8 cellular contexts compared by ENCODE assay signal in genomic region chr2:112691761-112692370, GRCh38. TPM values are rescaled to one million over a fixed set of nuclear protein-coding genes. Genes with fewer than 3 reads are reported as not detected.
DNase-seq lines count a peak whose midpoint lies in the region; ATAC-seq and TF ChIP-seq lines count a peak whose summit lies in the region.
"Had no signal": no experiment of that assay in that cellular context is flagged by ENCODE, and none has a peak within 500 bp of the region (broad histone marks: within the 10 kb centered on the region; RNA-seq: fewer than 3 reads in every experiment).

No MANE protein-coding gene starts in this region.

- CTCF ChIA-PET in Caco-2 (lab: Charles Lee), result interaction anchor here (1.3 to 1.6 kb wide), 3 partner anchors 34 to 65 kb away, joined by 6 to 17 read pairs (median 9); partner anchors contain the start of gene SLC20A1

- TF ChIP-seq CTCF in DND-41 (IDR thresholded peaks at IDR 0.05; ENCODE audit: borderline replicate concordance, extremely low read depth, low read length, poor library complexity, severe bottlenecking) (no peak), cardiac fibroblast (IDR thresholded peaks at IDR 0.05; ENCODE audit: low read depth, low read length) (no peak), Caco-2 (IDR thresholded peaks at IDR 0.05; ENCODE audit: insufficient read depth in 1 of 2, low read depth in 1 of 2, low read length in 1 of 2, severe bottlenecking in 1 of 2, unreplicated experiment in 1 of 2) (no peak)

- no peaks in the 10 kb centered on the region for H3K27me3 Mint-ChIP-seq in natural killer cell treated with Interleukin-12 subunit alpha and Interleukin-12 subunit beta and Interleukin-15 and Interleukin-18, amount 100 ng/mL, for 72 hours
- H3K27me3 Mint-ChIP-seq in Caco-2 (ENCODE audit: insufficient read depth, unreplicated experiment), result no peaks in the 10 kb centered on the region

- no peaks in the 10 kb centered on the region for H3K36me3 ChIP-seq in DND-41 (ENCODE audit: insufficient read depth, low read length)
- no peaks in the 10 kb centered on the region for H3K36me3 ChIP-seq in MG63
- no peaks in the 10 kb centered on the region for H3K36me3 ChIP-seq in Caco-2 (ENCODE audit: control insufficient read depth, insufficient read depth, low read length)

- H3K4me3 ChIP-seq in DND-41 (ENCODE audit: low read depth in 1 of 2, low read length in 2 of 2), result no peak overlapping the region
- no peak overlapping the region for H3K4me3 ChIP-seq in MG63
- H3K4me3 ChIP-seq in cardiac fibroblast (replicated peaks in 1 of 2; ENCODE audit: low read depth in 2 of 2, low read length in 2 of 2), result no peak overlapping the region
- no peak overlapping the region for H3K4me3 ChIP-seq in Caco-2 (ENCODE audit: low read depth, low read length)

- H3K4me2 ChIP-seq in DND-41 (ENCODE audit: insufficient read depth, low read length), result peak overlapping the region; percentile 53; the same call in 1 of the 2 replicates

- intact Hi-C loops in Caco-2 (cut with micrococcal nuclease; ENCODE audit: unreplicated experiment), result loop anchor here (1.0 to 5.0 kb wide), 4 partner anchors 34 to 92 kb away; partner anchors contain the start of gene SLC20A1

- peaks cover 38 to 39% of the 10 kb centered on the region in 2 donors for H3K4me1 Mint-ChIP-seq in natural killer cell treated with Interleukin-12 subunit alpha and Interleukin-12 subunit beta and Interleukin-15 and Interleukin-18, amount 100 ng/mL, for 72 hours (ENCODE audit: low read depth in 2 of 2)
- peaks cover 16% of the 10 kb centered on the region for H3K4me1 Mint-ChIP-seq in Caco-2 (ENCODE audit: low read depth, unreplicated experiment)

- no peaks in the 10 kb centered on the region for H3K79me2 ChIP-seq in DND-41 (ENCODE audit: insufficient read depth, low read length)

- no peak overlapping the region for H2AFZ ChIP-seq in DND-41 (ENCODE audit: low read depth, low read length)

- POLR2A ChIA-PET in Caco-2 (lab: Charles Lee), result interaction anchor here (0.8 kb wide), 1 partner anchor 35 kb away, joined by 3 read pairs; no protein-coding TSS in a partner anchor

- DNase-seq in DND-41 (no peak), MG63 (peak; percentile 20), cardiac fibroblast (ENCODE audit: low read depth in 2 of 2) (peak; percentile 44 to 50), Caco-2 (no peak), NCI-H510A (lab: John Stamatoyannopoulos, UW) (no peak)
- no peak for DNase-seq in natural killer cell treated with Interleukin-12 subunit alpha and Interleukin-12 subunit beta and Interleukin-15 and Interleukin-18, amount 100 ng/mL, for 72 hours (ENCODE audit: low spot score)
- DNase-seq in activated CD4-positive, CD25-positive, alpha-beta regulatory T cell treated with anti-CD3 and anti-CD28 coated beads, Interleukin-2, amount 50 U/mL, for 72 hours, result no peak

- H3K9ac ChIP-seq in DND-41 (ENCODE audit: low read depth, low read length), result peak overlapping the region; percentile 9; the same call in 1 of the 2 replicates

- H3K4me3 Mint-ChIP-seq in natural killer cell treated with Interleukin-12 subunit alpha and Interleukin-12 subunit beta and Interleukin-15 and Interleukin-18, amount 100 ng/mL, for 72 hours, result peak overlapping the region; percentile 75
- no peak overlapping the region for H3K4me3 Mint-ChIP-seq in Caco-2 (ENCODE audit: unreplicated experiment)
- H3K4me3 Mint-ChIP-seq: activated CD8-positive, alpha-beta T cell treated with anti-CD3 and anti-CD28 coated beads, Interleukin-2, amount 10 ng/mL, durations not matched to agents 7 days and 5 days had no signal

- H3K27ac ChIP-seq in DND-41 (ENCODE audit: low read length), result peak overlapping the region; percentile 94

- no peaks in the 10 kb centered on the region for H3K9me3 Mint-ChIP-seq in natural killer cell treated with Interleukin-12 subunit alpha and Interleukin-12 subunit beta and Interleukin-15 and Interleukin-18, amount 100 ng/mL, for 72 hours
- no peaks in the 10 kb centered on the region for H3K9me3 Mint-ChIP-seq in Caco-2 (ENCODE audit: unreplicated experiment)

- BruUV-seq in Caco-2 (replicated peaks; lab: Mats Ljungman, UMichigan), result no TSS peak

- no peaks in the 10 kb centered on the region for H4K20me1 ChIP-seq in DND-41 (ENCODE audit: insufficient read depth, low read length)

- ATAC-seq in DND-41 (ENCODE audit: insufficient read depth, low read depth), result no peak
- no peak for ATAC-seq in natural killer cell treated with Interleukin-12 subunit alpha and Interleukin-12 subunit beta and Interleukin-15 and Interleukin-18, amount 100 ng/mL, for 72 hours

- no peaks in the 10 kb centered on the region for H3K36me3 Mint-ChIP-seq in natural killer cell treated with Interleukin-12 subunit alpha and Interleukin-12 subunit beta and Interleukin-15 and Interleukin-18, amount 100 ng/mL, for 72 hours
- no peaks in the 10 kb centered on the region for H3K36me3 Mint-ChIP-seq in Caco-2 (ENCODE audit: insufficient read depth, unreplicated experiment)

- peak overlapping the region; percentile 75 to 93 for H3K27ac Mint-ChIP-seq in natural killer cell treated with Interleukin-12 subunit alpha and Interleukin-12 subunit beta and Interleukin-15 and Interleukin-18, amount 100 ng/mL, for 72 hours
- H3K27ac Mint-ChIP-seq in Caco-2 (ENCODE audit: unreplicated experiment), result no peak overlapping the region

- H3K4me1 ChIP-seq in DND-41 (ENCODE audit: insufficient read depth, low read length), result peaks cover 35% of the 10 kb centered on the region
- H3K4me1 ChIP-seq in Caco-2, result peaks cover 10% of the 10 kb centered on the region

- H3K9me3 ChIP-seq in DND-41 (ENCODE audit: insufficient read depth, low read length, severe bottlenecking) (no peaks in the 10 kb centered on the region), MG63 (no peaks in the 10 kb centered on the region), Caco-2 (no peaks in the 10 kb centered on the region)

- H3K27me3 ChIP-seq in DND-41 (ENCODE audit: insufficient read depth, low read length, poor library complexity), result no peaks in the 10 kb centered on the region
- no peaks in the 10 kb centered on the region for H3K27me3 ChIP-seq in MG63
- no peaks in the 10 kb centered on the region for H3K27me3 ChIP-seq in Caco-2 (replicated peaks; ENCODE audit: control insufficient read depth, insufficient read depth, low read length)

RNA-seq across cellular contexts. Expression of gene NT5DC4, which starts 29.0 kb away (rescaled TPM):
- total RNA-seq in MG63 (2014; rRNA removed; shearing (Covaris generic); ENCODE audit: low replicate concordance), result not detected in 2 replicates
- not detected for total RNA-seq in natural killer cell treated with Interleukin-12 subunit alpha and Interleukin-12 subunit beta and Interleukin-15 and Interleukin-18, amount 100 ng/mL, for 72 hours
- 3.3 and 4.0 TPM in 2 replicates for total RNA-seq in Caco-2 (2022)
- total RNA-seq: activated CD8-positive, alpha-beta T cell treated with anti-CD3 and anti-CD28 coated beads, Interleukin-2, amount 10 ng/mL, durations not matched to agents 7 days and 5 days had no signal

RNA-seq across cellular contexts. Expression of gene SLC20A1, which starts 46.1 kb away (rescaled TPM):
- total RNA-seq in MG63 (2014; rRNA removed; shearing (Covaris generic); ENCODE audit: low replicate concordance), result 117 and 129 TPM in 2 replicates
- 100 to 1,000 TPM; 125 to 168 TPM for total RNA-seq in natural killer cell treated with Interleukin-12 subunit alpha and Interleukin-12 subunit beta and Interleukin-15 and Interleukin-18, amount 100 ng/mL, for 72 hours
- 91.1 and 102 TPM in 2 replicates for total RNA-seq in Caco-2 (2022)

Comparison
In these comparisons a context has a peak if more than half of its experiments do, and no peak if none do; other contexts are left out.
1. DNase-seq: peak in MG63 (single experiment) and cardiac fibroblast (2 of 2); none in DND-41 (single experiment), natural killer cell treated with Interleukin-12 subunit alpha and Interleukin-12 subunit beta and Interleukin-15 and Interleukin-18, amount 100 ng/mL, for 72 hours (single experiment), Caco-2 (0 of 2), activated CD4-positive, CD25-positive, alpha-beta regulatory T cell treated with anti-CD3 and anti-CD28 coated beads, Interleukin-2, amount 50 U/mL, for 72 hours (single experiment) and NCI-H510A (single experiment).